ENCODE assay signal across 1 cellular context in the genomic region with DNA sequence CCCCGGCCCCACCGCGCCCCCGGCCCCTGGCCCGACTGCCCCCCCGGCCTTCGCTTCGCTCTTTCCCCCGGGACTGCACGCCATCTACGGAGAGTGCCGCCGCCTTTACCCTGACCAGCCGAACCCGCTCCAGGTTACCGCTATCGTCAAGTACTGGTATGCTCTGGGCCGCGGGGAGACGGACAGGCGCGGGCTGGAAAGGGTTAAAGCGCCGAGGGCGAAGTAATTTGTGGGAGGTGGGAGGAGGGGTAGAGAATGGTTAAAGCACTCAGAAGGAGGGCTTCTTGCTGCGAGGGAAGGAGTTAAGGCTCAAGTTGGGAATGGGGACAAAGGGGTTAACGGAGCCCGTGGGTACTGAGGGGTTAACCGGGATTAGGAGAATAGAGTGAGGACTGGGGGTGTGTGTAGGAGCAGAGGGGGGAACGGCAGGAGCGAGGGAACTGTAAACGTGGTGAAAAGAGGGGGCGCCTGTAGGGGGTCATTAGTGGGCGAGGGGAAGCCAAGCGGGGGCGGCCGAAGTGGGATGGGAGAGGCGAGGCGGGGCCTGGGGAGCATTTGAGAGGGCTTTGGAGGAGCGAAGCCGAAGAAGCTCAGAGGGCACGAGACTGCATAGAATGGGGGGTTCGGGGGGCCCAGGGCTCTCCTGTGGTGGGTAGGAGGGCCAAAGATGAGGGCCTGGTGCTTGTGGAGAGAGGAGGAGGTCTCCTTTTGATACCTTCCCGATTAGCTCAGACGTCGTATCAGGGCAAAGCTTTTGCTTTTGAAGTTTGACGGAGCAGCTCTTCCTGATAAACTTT.
TF ChIP-seq lines count a peak whose summit lies in the region.

No MANE protein-coding gene starts in this region.

TF ChIP-seq in H1, 55 proteins besides CTCF, POLR2A, EP300 and RAD21:
- TF ChIP-seq RNF2 (IDR thresholded peaks at IDR 0.05; ENCODE audit: borderline replicate concordance, low read depth, low read length, missing control alignments, poor library complexity, severe bottlenecking) (no peak), POLR2AphosphoS5 (IDR thresholded peaks at IDR 0.05; ENCODE audit: low read depth, low read length) (peak; percentile 29; the same call in 1 of the 2 replicates), PHF8 (conservative IDR thresholded peaks at IDR 0.05; ENCODE audit: low read depth, low read length) (peak; percentile 56; the same call in 1 of the 2 replicates), CREB1 (IDR thresholded peaks at IDR 0.05) (peak; percentile 28; the same call in 1 of the 2 replicates), HDAC2 (IDR thresholded peaks at IDR 0.05; ENCODE audit: borderline replicate concordance in 1 of 2, low read depth in 2 of 2, low read length in 2 of 2) (peak in 1 of 2 experiments; percentile 88; a peak in 1 of 4 replicates), RFX5 (IDR thresholded peaks at IDR 0.05; ENCODE audit: borderline replicate concordance, low read depth, low read length) (no peak), RBBP5 (IDR thresholded peaks at IDR 0.05; ENCODE audit: borderline replicate concordance, low read depth, low read length) (peak; percentile 78; the same call in 1 of the 2 replicates), TEAD4 (IDR thresholded peaks at IDR 0.05; ENCODE audit: low read depth, low read length) (0 out of 2 replicates have a peak, but pooled peaks have one; percentile 36), SAP30 (IDR thresholded peaks at IDR 0.05; ENCODE audit: insufficient read depth, insufficient replicate concordance, low read length) (peak; percentile 54), GABPA (IDR thresholded peaks at IDR 0.05; ENCODE audit: borderline replicate concordance, insufficient read depth, low read length) (no peak), ASH2L (IDR thresholded peaks at IDR 0.05; ENCODE audit: low read length) (peak; percentile 68), EGR1 (IDR thresholded peaks at IDR 0.05; ENCODE audit: borderline replicate concordance, low read depth, low read length) (peak; percentile 16; the same call in 1 of the 2 replicates), GTF2F1 (IDR thresholded peaks at IDR 0.05; ENCODE audit: borderline replicate concordance, low read depth, low read length) (no peak), E2F6 (IDR thresholded peaks at IDR 0.05) (peak; percentile 9), SP4 (IDR thresholded peaks at IDR 0.05; ENCODE audit: low read length) (no peak; the same call in 1 of the 2 replicates), BRCA1 (IDR thresholded peaks at IDR 0.05; ENCODE audit: low read depth, low read length) (no peak), JUN (IDR thresholded peaks at IDR 0.05; ENCODE audit: low read depth, low read length) (no peak), KDM4A (IDR thresholded peaks at IDR 0.05; ENCODE audit: low read depth, low read length, severe bottlenecking) (peak; percentile 72), TAF1 (IDR thresholded peaks at IDR 0.05; ENCODE audit: low read depth, low read length) (peak; percentile 12; the same call in 1 of the 2 replicates), SIN3A (conservative IDR thresholded peaks at IDR 0.05 in 1 of 2, IDR thresholded peaks at IDR 0.05 in 1 of 2; ENCODE audit: low read depth in 1 of 2, low read length in 2 of 2) (0 out of 4 replicates have a peak, but pooled peaks of 1 of the 2 experiments have one; percentile 69), TCF12 (IDR thresholded peaks at IDR 0.05; ENCODE audit: low read depth, low read length) (0 out of 2 replicates have a peak, but pooled peaks have one; percentile 58)
- TF ChIP-seq, protein P1, sequence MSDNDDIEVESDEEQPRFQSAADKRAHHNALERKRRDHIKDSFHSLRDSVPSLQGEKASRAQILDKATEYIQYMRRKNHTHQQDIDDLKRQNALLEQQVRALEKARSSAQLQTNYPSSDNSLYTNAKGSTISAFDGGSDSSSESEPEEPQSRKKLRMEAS (IDR thresholded peaks at IDR 0.05): peak; percentile 12; the same call in 1 of the 2 replicates
- TF ChIP-seq, protein P2, sequence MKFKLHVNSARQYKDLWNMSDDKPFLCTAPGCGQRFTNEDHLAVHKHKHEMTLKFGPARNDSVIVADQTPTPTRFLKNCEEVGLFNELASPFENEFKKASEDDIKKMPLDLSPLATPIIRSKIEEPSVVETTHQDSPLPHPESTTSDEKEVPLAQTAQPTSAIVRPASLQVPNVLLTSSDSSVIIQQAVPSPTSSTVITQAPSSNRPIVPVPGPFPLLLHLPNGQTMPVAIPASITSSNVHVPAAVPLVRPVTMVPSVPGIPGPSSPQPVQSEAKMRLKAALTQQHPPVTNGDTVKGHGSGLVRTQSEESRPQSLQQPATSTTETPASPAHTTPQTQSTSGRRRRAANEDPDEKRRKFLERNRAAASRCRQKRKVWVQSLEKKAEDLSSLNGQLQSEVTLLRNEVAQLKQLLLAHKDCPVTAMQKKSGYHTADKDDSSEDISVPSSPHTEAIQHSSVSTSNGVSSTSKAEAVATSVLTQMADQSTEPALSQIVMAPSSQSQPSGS (IDR thresholded peaks at IDR 0.05; ENCODE audit: low read length): no peak; the same call in 1 of the 2 replicates
